1 cellular context compared by ENCODE assay signal in genomic region chr1:182791464-182792179, GRCh38.
TF ChIP-seq lines count a peak whose summit lies in the region.

No MANE protein-coding gene starts in this region.

TF ChIP-seq in K562, 482 proteins besides CTCF, POLR2A, EP300 and RAD21 (continued from another document and continues in another):
- TF ChIP-seq SIN3B (IDR thresholded peaks at IDR 0.05; ENCODE audit: low read depth) (no peak), ERF (CRISPR knock-in tag; IDR thresholded peaks at IDR 0.05) (no peak), ZBTB1 (CRISPR knock-in tag; IDR thresholded peaks at IDR 0.05; ENCODE audit: borderline replicate concordance, low read depth) (no peak), ZNF165 (CRISPR knock-in tag; IDR thresholded peaks at IDR 0.05; ENCODE audit: borderline replicate concordance) (no peak), NEUROD1 (IDR thresholded peaks at IDR 0.05; ENCODE audit: borderline replicate concordance, low read depth, low read length, partially characterized antibody) (peak; percentile 70), CHD1 (IDR thresholded peaks at IDR 0.05; ENCODE audit: low read length) (no peak), NRF1 (conservative IDR thresholded peaks at IDR 0.05 in 1 of 2, IDR thresholded peaks at IDR 0.05 in 1 of 2) (no peak), SAFB2 (IDR thresholded peaks at IDR 0.05; ENCODE audit: borderline replicate concordance, low read depth, low read length, severe bottlenecking) (no peak), ZHX1 (conservative IDR thresholded peaks at IDR 0.05; ENCODE audit: low read length) (no peak), MAX (CRISPR knock-in tag; IDR thresholded peaks at IDR 0.05) (no peak), PHB2 (IDR thresholded peaks at IDR 0.05; ENCODE audit: low read depth) (peak; percentile 91), GATA2 (CRISPR knock-in tag; IDR thresholded peaks at IDR 0.05) (peak; percentile 97), TAF7 (tag; IDR thresholded peaks at IDR 0.05) (no peak), ZNF584 (CRISPR knock-in tag; IDR thresholded peaks at IDR 0.05; ENCODE audit: low read depth) (no peak), ZNF175 (CRISPR knock-in tag; IDR thresholded peaks at IDR 0.05; ENCODE audit: low read depth) (peak; percentile 41; the same call in 1 of the 2 replicates), GABPB2 (CRISPR knock-in tag; conservative IDR thresholded peaks at IDR 0.05) (no peak), KLF10 (CRISPR knock-in tag; IDR thresholded peaks at IDR 0.05) (no peak), CCNT2 (IDR thresholded peaks at IDR 0.05; ENCODE audit: borderline replicate concordance, extremely low read depth, insufficient read length, low read depth, low read length) (peak; percentile 85), MTF1 (CRISPR knock-in tag; IDR thresholded peaks at IDR 0.05; ENCODE audit: borderline replicate concordance) (no peak), DNMT1 (IDR thresholded peaks at IDR 0.05) (no peak), ZNF124 (CRISPR knock-in tag; IDR thresholded peaks at IDR 0.05) (no peak), PHF21A (IDR thresholded peaks at IDR 0.05; ENCODE audit: borderline replicate concordance, low read depth) (peak; percentile 79; the same call in 1 of the 2 replicates), ZNF23 (CRISPR knock-in tag; IDR thresholded peaks at IDR 0.05) (no peak), ZKSCAN8 (CRISPR knock-in tag; IDR thresholded peaks at IDR 0.05) (peak; percentile 87), ZBTB43 (CRISPR knock-in tag; IDR thresholded peaks at IDR 0.05) (no peak), ESRRB (CRISPR knock-in tag; IDR thresholded peaks at IDR 0.05; ENCODE audit: borderline replicate concordance) (0 out of 2 replicates have a peak, but pooled peaks have one; percentile 53), IFI16 (CRISPR knock-in tag; IDR thresholded peaks at IDR 0.05) (no peak), SMARCE1 (IDR thresholded peaks at IDR 0.05) (peak; percentile 98), ZNF121 (CRISPR knock-in tag; conservative IDR thresholded peaks at IDR 0.05) (no peak), BCLAF1 (IDR thresholded peaks at IDR 0.05; ENCODE audit: borderline replicate concordance in 1 of 2, control insufficient read depth in 1 of 2, low read depth in 2 of 2, low read length in 1 of 2) (0 out of 4 replicates have a peak, but pooled peaks of 1 of the 2 experiments have one; percentile 58), BCOR (IDR thresholded peaks at IDR 0.05) (peak; percentile 94), HOXB6 (CRISPR knock-in tag; IDR thresholded peaks at IDR 0.05; ENCODE audit: borderline replicate concordance) (no peak), CTCFL (IDR thresholded peaks at IDR 0.05; ENCODE audit: borderline replicate concordance, insufficient read depth, low read depth, low read length, poor library complexity, severe bottlenecking) (no peak), SRSF1 (IDR thresholded peaks at IDR 0.05; ENCODE audit: low read depth, low read length) (no peak), TFE3 (CRISPR knock-in tag; IDR thresholded peaks at IDR 0.05) (no peak), MEIS2 (IDR thresholded peaks at IDR 0.05; ENCODE audit: partially characterized antibody) (peak; percentile 26), ZNF583 (CRISPR knock-in tag; IDR thresholded peaks at IDR 0.05) (peak; percentile 34; the same call in 1 of the 2 replicates), TRIM24 (IDR thresholded peaks at IDR 0.05) (peak; percentile 95), BDP1 (IDR thresholded peaks at IDR 0.05; ENCODE audit: insufficient read depth, insufficient read length) (no peak), SIN3A (IDR thresholded peaks at IDR 0.05; ENCODE audit: borderline replicate concordance in 2 of 2, control insufficient read depth in 1 of 2, low read depth in 2 of 2, low read length in 2 of 2) (no peak), ZNF699 (CRISPR knock-in tag; IDR thresholded peaks at IDR 0.05; ENCODE audit: insufficient replicate concordance) (no peak), SMARCA4 (IDR thresholded peaks at IDR 0.05) (peak; percentile 99), CBFB (CRISPR knock-in tag; IDR thresholded peaks at IDR 0.05) (no peak), ZNF79 (CRISPR knock-in tag; IDR thresholded peaks at IDR 0.05; ENCODE audit: low read depth) (no peak), ZNF444 (CRISPR knock-in tag; IDR thresholded peaks at IDR 0.05) (no peak), DLX4 (CRISPR knock-in tag; IDR thresholded peaks at IDR 0.05) (no peak), PREB (CRISPR knock-in tag; IDR thresholded peaks at IDR 0.05) (no peak), THRA (IDR thresholded peaks at IDR 0.05) (no peak), NFIX (CRISPR knock-in tag; IDR thresholded peaks at IDR 0.05; ENCODE audit: low read depth) (no peak), EWSR1 (IDR thresholded peaks at IDR 0.05; ENCODE audit: borderline replicate concordance, low read depth, partially characterized antibody) (no peak)
